In the genomic region with DNA sequence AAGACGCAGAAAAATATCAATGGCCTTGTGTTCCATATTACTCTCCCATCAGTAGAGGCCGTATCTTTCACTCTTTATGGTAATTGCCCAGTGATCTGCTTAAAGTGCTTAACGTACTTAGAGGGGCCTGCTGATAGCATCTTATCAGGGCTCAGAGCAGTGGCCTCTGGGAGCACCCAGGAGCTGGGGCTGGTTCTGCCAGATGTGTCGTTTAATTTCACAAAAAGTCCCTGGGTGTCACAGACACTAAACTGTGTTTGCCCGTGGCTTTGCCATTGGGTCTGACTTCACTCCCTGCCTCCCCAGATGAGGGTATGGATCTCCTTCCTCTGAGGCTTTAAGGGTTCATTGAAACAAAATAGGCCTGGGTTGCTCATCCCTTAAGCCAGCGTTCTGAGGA, we compare ENCODE assay signal across 26 cellular contexts.
"Had no signal": no experiment of that assay in that cellular context is flagged by ENCODE, and none has a peak within 500 bp of the region (broad histone marks: within the 10 kb centered on the region; RNA-seq: fewer than 3 reads in every experiment).

No MANE protein-coding gene starts in this region.

- DNase-seq: hypothalamus; immature natural killer cell; left ventricle myocardium inferior; midbrain; mucosa of descending colon; naive thymus-derived CD4-positive, alpha-beta T cell; nucleus accumbens; pancreas; posterior cingulate gyrus; retina; right cardiac atrium; spleen; stimulated activated CD4-positive, alpha-beta T cell treated with anti-CD3 and anti-CD28 coated beads, Interleukin-4, amount 100 ng/mL, for 24 hours; stimulated activated naive CD4-positive, alpha-beta T cell; tibial artery; trophoblast cell; upper lobe of right lung had no signal

- H3K27ac ChIP-seq: left ventricle myocardium inferior, pancreas, prostate gland, skin epidermis, spleen, suprapubic skin, thoracic aorta, tibial artery, upper lobe of right lung had no signal

- H3K36me3 Mint-ChIP-seq: immature natural killer cell; naive thymus-derived CD4-positive, alpha-beta T cell; natural killer cell treated with Interleukin-12 subunit alpha and Interleukin-12 subunit beta and Interleukin-15 and Interleukin-18, amount 100 ng/mL, for 72 hours; stimulated activated effector memory CD8-positive, alpha-beta T cell treated with anti-CD3 and anti-CD28 coated beads, Interleukin-12 subunit alpha, Interleukin-12 subunit beta, amount 100 ng/mL, for 72 hours had no signal

- H3K36me3 ChIP-seq: left ventricle myocardium inferior, pancreas, prostate gland, spleen, suprapubic skin, thoracic aorta, tibial artery, upper lobe of right lung had no signal

- H3K4me1 ChIP-seq: left ventricle myocardium inferior, pancreas, prostate gland, spleen, suprapubic skin, tibial artery, upper lobe of right lung had no signal

- H3K9me3 ChIP-seq: left ventricle myocardium inferior, mucosa of descending colon, pancreas, prostate gland, spleen, suprapubic skin, thoracic aorta, tibial artery, upper lobe of right lung had no signal

- H3K9me3 Mint-ChIP-seq: immature natural killer cell; natural killer cell treated with Interleukin-12 subunit alpha and Interleukin-12 subunit beta and Interleukin-15 and Interleukin-18, amount 100 ng/mL, for 72 hours; stimulated activated effector memory CD8-positive, alpha-beta T cell treated with anti-CD3 and anti-CD28 coated beads, Interleukin-12 subunit alpha, Interleukin-12 subunit beta, amount 100 ng/mL, for 72 hours; stimulated activated naive CD8-positive, alpha-beta T cell treated with anti-CD3 and anti-CD28 coated beads, Interleukin-15, Interleukin-2, amounts not matched to agents 100 ng/mL and 50 ng/mL, for 24 hours had no signal

- H3K4me3 Mint-ChIP-seq: immature natural killer cell; naive thymus-derived CD4-positive, alpha-beta T cell; natural killer cell treated with Interleukin-12 subunit alpha and Interleukin-12 subunit beta and Interleukin-15 and Interleukin-18, amount 100 ng/mL, for 72 hours; stimulated activated effector memory CD8-positive, alpha-beta T cell treated with anti-CD3 and anti-CD28 coated beads, Interleukin-12 subunit alpha, Interleukin-12 subunit beta, amount 100 ng/mL, for 72 hours; stimulated activated naive CD8-positive, alpha-beta T cell treated with anti-CD3 and anti-CD28 coated beads, Interleukin-15, Interleukin-2, amounts not matched to agents 100 ng/mL and 50 ng/mL, for 24 hours had no signal

- H3K4me3 ChIP-seq: left ventricle myocardium inferior, lung, mucosa of descending colon, pancreas, prostate gland, skin epidermis, spleen, suprapubic skin, thoracic aorta, tibial artery, upper lobe of right lung had no signal

- H3K27ac Mint-ChIP-seq: immature natural killer cell; naive thymus-derived CD4-positive, alpha-beta T cell; natural killer cell treated with Interleukin-12 subunit alpha and Interleukin-12 subunit beta and Interleukin-15 and Interleukin-18, amount 100 ng/mL, for 72 hours; stimulated activated effector memory CD8-positive, alpha-beta T cell treated with anti-CD3 and anti-CD28 coated beads, Interleukin-12 subunit alpha, Interleukin-12 subunit beta, amount 100 ng/mL, for 72 hours; stimulated activated naive CD8-positive, alpha-beta T cell treated with anti-CD3 and anti-CD28 coated beads, Interleukin-15, Interleukin-2, amounts not matched to agents 100 ng/mL and 50 ng/mL, for 24 hours had no signal

- H3K27me3 ChIP-seq: pancreas, spleen, suprapubic skin, tibial artery, upper lobe of right lung had no signal

- H3K27me3 Mint-ChIP-seq: stimulated activated naive CD8-positive, alpha-beta T cell treated with anti-CD3 and anti-CD28 coated beads, Interleukin-15, Interleukin-2, amounts not matched to agents 100 ng/mL and 50 ng/mL, for 24 hours had no signal

- H3K4me1 Mint-ChIP-seq: immature natural killer cell; naive thymus-derived CD4-positive, alpha-beta T cell; stimulated activated effector memory CD8-positive, alpha-beta T cell treated with anti-CD3 and anti-CD28 coated beads, Interleukin-12 subunit alpha, Interleukin-12 subunit beta, amount 100 ng/mL, for 72 hours had no signal

- ATAC-seq: mucosa of descending colon; naive thymus-derived CD4-positive, alpha-beta T cell; natural killer cell treated with Interleukin-12 subunit alpha and Interleukin-12 subunit beta and Interleukin-15 and Interleukin-18, amount 100 ng/mL, for 72 hours; pancreas; right cardiac atrium; sciatic nerve; stimulated activated effector memory CD8-positive, alpha-beta T cell treated with anti-CD3 and anti-CD28 coated beads, Interleukin-12 subunit alpha, Interleukin-12 subunit beta, amount 100 ng/mL, for 72 hours; upper lobe of right lung had no signal
